Comparison of ENCODE assay signal across 10 cellular contexts in the genomic region with DNA sequence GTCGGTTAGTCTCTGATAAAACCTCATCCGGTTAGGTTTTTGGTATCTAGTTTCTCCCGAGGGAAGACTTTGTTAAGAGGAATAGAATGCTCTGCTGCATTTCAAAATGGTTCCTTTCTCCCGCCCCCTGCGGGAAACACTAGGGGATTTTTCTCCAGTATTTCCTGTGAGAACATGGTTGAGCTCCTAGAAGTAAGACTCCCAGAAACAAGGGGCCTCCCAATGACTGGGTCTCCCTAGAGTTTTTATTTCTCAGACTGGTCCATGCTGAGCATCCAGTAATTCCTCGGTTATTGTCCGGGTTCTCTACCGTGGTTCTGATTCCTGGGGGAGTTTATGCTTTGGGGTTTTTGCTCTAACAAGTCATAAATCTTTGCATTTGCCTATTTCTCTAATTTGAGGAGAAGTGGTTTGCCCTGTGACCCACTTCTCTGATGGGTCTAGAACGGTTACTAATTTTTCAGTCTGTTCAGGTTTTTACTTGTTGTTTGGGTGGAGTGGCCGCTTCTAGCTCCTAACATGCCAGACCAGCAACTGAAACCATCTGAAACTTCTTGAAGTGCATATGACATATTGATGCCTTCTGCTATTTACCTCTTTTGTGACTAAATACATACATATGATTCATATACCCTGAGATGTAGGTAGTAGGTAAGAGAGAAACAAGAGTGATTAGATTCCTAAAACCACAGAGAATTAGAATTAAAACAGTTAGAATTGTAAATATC. TPM values are rescaled to one million over a fixed set of nuclear protein-coding genes. Genes with fewer than 3 reads are reported as not detected.
A peak's percentile ranks its signal among the peaks of the same experiment; 100 is the strongest.
DNase-seq lines count a peak whose midpoint lies in the region; ATAC-seq and TF ChIP-seq lines count a peak whose summit lies in the region.
"Had no signal": no experiment of that assay in that cellular context is flagged by ENCODE, and none has a peak within 500 bp of the region (broad histone marks: within the 10 kb centered on the region; RNA-seq: fewer than 3 reads in every experiment).

No MANE protein-coding gene starts in this region.

- H3K4me1 ChIP-seq in gastroesophageal sphincter = no peaks in the 10 kb centered on the region

- H3K4me3 Mint-ChIP-seq in effector memory CD8-positive, alpha-beta T cell = no peak overlapping the region

- DNase-seq in GM20000 (ENCODE audit: low spot score) (peak; percentile 8), retina (no peak), NCI-H526 (lab: John Stamatoyannopoulos, UW) (no peak)
- no peak for DNase-seq in effector memory CD8-positive, alpha-beta T cell
- DNase-seq in stimulated activated CD4-positive, alpha-beta T cell treated with anti-CD3 and anti-CD28 coated beads, Interleukin-4, amount 100 ng/mL, for 24 hours = no peak
- DNase-seq: NCI-H2029 treated with DMSO at 0.1 percent for 48 hours, trophoblast cell had no signal

- no peaks in the 10 kb centered on the region for H3K9me3 Mint-ChIP-seq in effector memory CD8-positive, alpha-beta T cell

- no peak overlapping the region for H3K4me3 ChIP-seq in gastroesophageal sphincter

- TF ChIP-seq POLR2A in gastroesophageal sphincter (IDR thresholded peaks at IDR 0.05) = no peak

- H3K27ac ChIP-seq in gastroesophageal sphincter = no peak overlapping the region

- peak; percentile 65 for ATAC-seq in GM18502 (IDR thresholded peaks at IDR 0.05; ENCODE audit: poor library complexity, unreplicated experiment)
- ATAC-seq in HG03354 (IDR thresholded peaks at IDR 0.05; ENCODE audit: poor library complexity, severe bottlenecking, unreplicated experiment) = peak; percentile 71
- ATAC-seq in effector memory CD8-positive, alpha-beta T cell (replicated peaks) = no peak
- ATAC-seq in gastroesophageal sphincter = no peak

- TF ChIP-seq EP300 in gastroesophageal sphincter (IDR thresholded peaks at IDR 0.05) = no peak

- H3K4me1 Mint-ChIP-seq in effector memory CD8-positive, alpha-beta T cell (ENCODE audit: low read depth in 2 of 2) = peaks cover 34 to 43% of the 10 kb centered on the region in 2 donors

- 48 to 55% methylated on average over 6 to 7 of the region's 10 CpGs for WGBS in gastroesophageal sphincter (ENCODE audit: low coverage in 1 of 2), 2 donors

- H3K36me3 ChIP-seq in gastroesophageal sphincter = no peaks in the 10 kb centered on the region

- H3K9me3 ChIP-seq in gastroesophageal sphincter = no peaks in the 10 kb centered on the region

- peak overlapping the region; percentile 47 to 53 for H3K27ac Mint-ChIP-seq in effector memory CD8-positive, alpha-beta T cell

- no peak for TF ChIP-seq CTCF in GM20000 (IDR thresholded peaks at IDR 0.05; ENCODE audit: extremely low read depth, missing control alignments)
- no peak for TF ChIP-seq CTCF in gastroesophageal sphincter (IDR thresholded peaks at IDR 0.05)

- H3K36me3 Mint-ChIP-seq in effector memory CD8-positive, alpha-beta T cell (ENCODE audit: insufficient read depth) = peaks cover 66% of the 10 kb centered on the region

- peaks cover 8% of the 10 kb centered on the region for H3K27me3 ChIP-seq in gastroesophageal sphincter

- no peaks in the 10 kb centered on the region for H3K27me3 Mint-ChIP-seq in effector memory CD8-positive, alpha-beta T cell

RNA-seq across cellular contexts. Expression of a gene that starts 25.1 kb away (rescaled TPM):
- total RNA-seq in gastroesophageal sphincter = 1 to 10 TPM in 3 of 4 donors, under 1 TPM in 1; 0.17 to 3.2 (median 1.8) TPM

Comparison
In these comparisons a context has a peak if more than half of its experiments do, and no peak if none do; other contexts are left out.
1. ATAC-seq: peak in GM18502 (single experiment) and HG03354 (single experiment); none in effector memory CD8-positive, alpha-beta T cell (single experiment) and gastroesophageal sphincter (single experiment).